ENCODE assay signal across 10 cellular contexts in genomic region chr7:105677395-105677701, GRCh38.
DNase-seq lines count a peak whose midpoint lies in the region; ATAC-seq and TF ChIP-seq lines count a peak whose summit lies in the region.
"Had no signal": no experiment of that assay in that cellular context is flagged by ENCODE, and none has a peak within 500 bp of the region (broad histone marks: within the 10 kb centered on the region; RNA-seq: fewer than 3 reads in every experiment).

No MANE protein-coding gene starts in this region.

- no peak for ATAC-seq in GM21423 (IDR thresholded peaks at IDR 0.05; ENCODE audit: unreplicated experiment)

- H3K4me1 Mint-ChIP-seq in activated CD4-positive, alpha-beta T cell treated with anti-CD3 and anti-CD28 coated beads, Interleukin-2, amount 10 ng/mL, durations not matched to agents 7 days and 5 days = peaks cover 73% of the 10 kb centered on the region

- no peak for TF ChIP-seq CTCF in OCI-LY3 (IDR thresholded peaks at IDR 0.05; ENCODE audit: low read depth, low read length)
- TF ChIP-seq CTCF in esophagus squamous epithelium (IDR thresholded peaks at IDR 0.05) = no peak

- H3K9me3 ChIP-seq in OCI-LY3 (ENCODE audit: insufficient read depth, low read length) (no peaks in the 10 kb centered on the region), esophagus squamous epithelium (no peaks in the 10 kb centered on the region), subcutaneous abdominal adipose tissue (ENCODE audit: control insufficient read depth in 5 of 5, low read length in 5 of 5) (no peaks in the 10 kb centered on the region)
- H3K9me3 ChIP-seq: prostate gland had no signal

- H3K4me3 ChIP-seq in OCI-LY3 (ENCODE audit: low read length) (peak overlapping the region; percentile 69), esophagus squamous epithelium (peak overlapping the region in 1 of 4 donors; percentile 58), subcutaneous abdominal adipose tissue (ENCODE audit: low read depth in 1 of 5, low read length in 5 of 5) (peak overlapping the region in 1 of 5 donors; percentile 18)
- H3K4me3 ChIP-seq: prostate gland had no signal

- H3K4me3 Mint-ChIP-seq in activated CD4-positive, alpha-beta T cell treated with anti-CD3 and anti-CD28 coated beads, Interleukin-2, amount 10 ng/mL, durations not matched to agents 7 days and 5 days = peak overlapping the region; percentile 82

- H4K20me1 ChIP-seq in OCI-LY3 (ENCODE audit: insufficient read depth, low read length) = no peaks in the 10 kb centered on the region

- POLR2A ChIA-PET in activated CD4-positive, alpha-beta T cell treated with anti-CD3 and anti-CD28 coated beads, Interleukin-2, amount 10 ng/mL, durations not matched to agents 7 days and 5 days (lab: Charles Lee) = interaction anchor here (1.5 kb wide), 1 partner anchor 14 kb away, joined by 3 read pairs; no protein-coding TSS in a partner anchor

- H3K4me2 ChIP-seq in OCI-LY3 (ENCODE audit: low read length) = peak overlapping the region; percentile 75

- no peak for TF ChIP-seq POLR2A in esophagus squamous epithelium (IDR thresholded peaks at IDR 0.05)

- 79 to 88% methylated on average over 5 of the region's 5 CpGs for WGBS in esophagus squamous epithelium, 2 donors

- H3K27ac ChIP-seq in OCI-LY3 (ENCODE audit: low read length) (peak overlapping the region; percentile 9; the same call in 1 of the 2 replicates), esophagus squamous epithelium (peak overlapping the region in 3 of 4 donors; percentile 43 to 83 (median 82)), subcutaneous abdominal adipose tissue (ENCODE audit: low read depth, low read length) (peak overlapping the region; percentile 31)

- H3K4me1 ChIP-seq in OCI-LY3 (ENCODE audit: low read length) = peaks cover 39% of the 10 kb centered on the region
- H3K4me1 ChIP-seq in esophagus squamous epithelium = peaks cover 18 to 85% (median 30%) of the 10 kb centered on the region in 3 donors
- peaks cover 27 to 82% (median 77%) of the 10 kb centered on the region in 5 donors for H3K4me1 ChIP-seq in subcutaneous abdominal adipose tissue (ENCODE audit: control insufficient read depth in 5 of 5, insufficient read depth in 5 of 5, low read length in 5 of 5)

- H3K36me3 ChIP-seq in OCI-LY3 (replicated peaks; ENCODE audit: low read depth, low read length) = no peaks in the 10 kb centered on the region
- H3K36me3 ChIP-seq in esophagus squamous epithelium = peaks cover 0 to 5% (median 0%) of the 10 kb centered on the region in 3 donors
- H3K36me3 ChIP-seq in subcutaneous abdominal adipose tissue (ENCODE audit: control insufficient read depth in 5 of 5, insufficient read depth in 5 of 5, low read length in 5 of 5) = no peaks in the 10 kb centered on the region
- H3K36me3 ChIP-seq: prostate gland had no signal

- no peaks in the 10 kb centered on the region for H3K27me3 Mint-ChIP-seq in activated CD4-positive, alpha-beta T cell treated with anti-CD3 and anti-CD28 coated beads, Interleukin-2, amount 10 ng/mL, durations not matched to agents 7 days and 5 days

- H3K27me3 ChIP-seq in OCI-LY3 (ENCODE audit: low read depth, low read length) = no peaks in the 10 kb centered on the region
- no peaks in the 10 kb centered on the region for H3K27me3 ChIP-seq in esophagus squamous epithelium
- H3K27me3 ChIP-seq in subcutaneous abdominal adipose tissue (ENCODE audit: control insufficient read depth in 5 of 5, insufficient read depth in 4 of 5, low read length in 5 of 5) = no peaks in the 10 kb centered on the region

- peak overlapping the region; percentile 44; the same call in 1 of the 2 replicates for H3K9ac ChIP-seq in OCI-LY3 (ENCODE audit: low read length)
- peak overlapping the region in 2 of 5 donors; percentile 11 to 42 for H3K9ac ChIP-seq in subcutaneous abdominal adipose tissue (ENCODE audit: low read length in 5 of 5)

- H3K27ac Mint-ChIP-seq in activated CD4-positive, alpha-beta T cell treated with anti-CD3 and anti-CD28 coated beads, Interleukin-2, amount 10 ng/mL, durations not matched to agents 7 days and 5 days = peak overlapping the region; percentile 97

- H3K79me2 ChIP-seq in OCI-LY3 (ENCODE audit: low read length) = no peaks in the 10 kb centered on the region

- H3K36me3 Mint-ChIP-seq in activated CD4-positive, alpha-beta T cell treated with anti-CD3 and anti-CD28 coated beads, Interleukin-2, amount 10 ng/mL, durations not matched to agents 7 days and 5 days (ENCODE audit: low read depth) = peaks cover 27% of the 10 kb centered on the region

- CTCF ChIA-PET in activated CD4-positive, alpha-beta T cell treated with anti-CD3 and anti-CD28 coated beads, Interleukin-2, amount 10 ng/mL, durations not matched to agents 7 days and 5 days (lab: Charles Lee) = interaction anchor here (0.6 to 3.9 kb wide), 10 partner anchors 9 to 344 kb away, joined by 3 to 18 read pairs (median 4); partner anchors contain the start of gene RINT1

- DNase-seq in activated CD4-positive, alpha-beta T cell treated with anti-CD3 and anti-CD28 coated beads, Interleukin-2, amount 10 ng/mL, durations not matched to agents 7 days and 5 days = no peak
- DNase-seq in activated CD4-positive, alpha-beta T cell treated with anti-CD3 and anti-CD28 coated beads, Interleukin-2, amount 50 U/mL, for 48 hours = no peak
- no peak for DNase-seq in esophagus squamous epithelium (lab: John Stamatoyannopoulos, UW)
- DNase-seq in NCI-H2227 (lab: John Stamatoyannopoulos, UW; ENCODE audit: unreplicated experiment) = no peak
- DNase-seq in NCI-H1436 treated with DMSO at 0.1 percent for 48 hours (lab: John Stamatoyannopoulos, UW) = no peak
- DNase-seq: left cardiac atrium had no signal

- intact Hi-C loops in esophagus squamous epithelium (cut with DNase I) = no loop called here

- H2AFZ ChIP-seq in OCI-LY3 (ENCODE audit: low read depth, low read length) = peak overlapping the region; percentile 80

- H3K9me3 Mint-ChIP-seq in activated CD4-positive, alpha-beta T cell treated with anti-CD3 and anti-CD28 coated beads, Interleukin-2, amount 10 ng/mL, durations not matched to agents 7 days and 5 days = no peaks in the 10 kb centered on the region

Comparison
In these comparisons a context has a peak if more than half of its experiments do, and no peak if none do; other contexts are left out.
1. H3K27ac ChIP-seq: peak in every context shown above with its lines; median percentile 82 in esophagus squamous epithelium; 31 in subcutaneous abdominal adipose tissue; 9 in OCI-LY3.